20 cellular contexts compared by ENCODE assay signal in the genomic region with DNA sequence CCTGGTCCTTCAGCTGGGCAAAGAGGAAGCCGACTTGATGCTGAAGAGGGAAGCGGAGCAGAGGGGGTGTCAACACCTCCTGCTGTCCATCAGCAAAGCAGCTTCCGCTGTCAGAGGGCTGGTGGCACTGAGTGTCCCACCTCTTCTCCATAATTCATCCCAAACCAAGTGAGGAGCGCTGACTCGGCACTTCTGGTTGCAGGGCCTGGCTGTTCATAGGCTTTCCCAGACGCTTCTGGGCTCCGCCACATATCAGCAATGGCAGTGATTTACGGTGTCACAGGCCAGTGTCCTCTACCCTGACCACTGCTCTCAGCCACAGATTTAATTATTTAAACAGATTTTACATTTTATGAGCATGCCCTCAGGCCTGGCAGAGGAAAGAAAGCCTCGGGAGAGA.
"Had no signal": no experiment of that assay in that cellular context is flagged by ENCODE, and none has a peak within 500 bp of the region (broad histone marks: within the 10 kb centered on the region; RNA-seq: fewer than 3 reads in every experiment).

No MANE protein-coding gene starts in this region.

- H3K27ac ChIP-seq: ascending aorta, body of pancreas had no signal

- H3K36me3 ChIP-seq: ascending aorta had no signal

- H3K27ac Mint-ChIP-seq: activated CD8-positive, alpha-beta T cell treated with anti-CD3 and anti-CD28 coated beads, Interleukin-2, amount 10 ng/mL, durations not matched to agents 7 days and 5 days; T-helper 2 cell treated with Interferon-gamma antibody and Interleukin-4, amounts not matched to agents 5 μg/mL and 100 μg/mL, for 36 hours had no signal

- DNase-seq: activated CD4-positive, alpha-beta T cell treated with anti-CD3 and anti-CD28 coated beads for 48 hours; activated CD4-positive, alpha-beta T cell treated with anti-CD3 and anti-CD28 coated beads, Interleukin-2, amount 50 U/mL, for 4 hours; activated CD8-positive, alpha-beta memory T cell treated with anti-CD3 and anti-CD28 coated beads, Interleukin-2, amount 50 U/mL, for 48 hours; activated CD8-positive, alpha-beta T cell treated with anti-CD3 and anti-CD28 coated beads, Interleukin-2, amount 10 ng/mL, durations not matched to agents 7 days and 5 days; activated naive CD4-positive, alpha-beta T cell treated with anti-CD3 and anti-CD28 coated beads, Interleukin-2, amount 50 U/mL, for 16 hours; activated T-cell treated with anti-CD3 and anti-CD28 coated beads, Interleukin-2, amount 50 U/mL, for 1 hour; body of pancreas; Karpas-422; MM.1S; NCI-H1105 treated with DMSO at 0.1 percent for 48 hours; NCI-H1436 treated with DMSO at 0.1 percent for 48 hours; NCI-H187; NCI-H2081; NCI-H446; NCI-H524; PC-3; SHP77 treated with DMSO at 0.1 percent for 48 hours had no signal

- H3K4me1 Mint-ChIP-seq: central memory CD8-positive, alpha-beta T cell had no signal

- H3K4me1 ChIP-seq: ascending aorta, body of pancreas had no signal

- H3K9me3 Mint-ChIP-seq: T-helper 2 cell treated with Interferon-gamma antibody and Interleukin-4, amounts not matched to agents 5 μg/mL and 100 μg/mL, for 36 hours had no signal

- H3K4me3 Mint-ChIP-seq: activated CD8-positive, alpha-beta T cell treated with anti-CD3 and anti-CD28 coated beads, Interleukin-2, amount 10 ng/mL, durations not matched to agents 7 days and 5 days; central memory CD8-positive, alpha-beta T cell; T-helper 2 cell treated with Interferon-gamma antibody and Interleukin-4, amounts not matched to agents 5 μg/mL and 100 μg/mL, for 36 hours had no signal

- H3K4me3 ChIP-seq: ascending aorta, body of pancreas had no signal

- H3K27me3 ChIP-seq: ascending aorta, body of pancreas had no signal

- H3K27me3 Mint-ChIP-seq: central memory CD8-positive, alpha-beta T cell had no signal

- H3K9me3 ChIP-seq: ascending aorta, body of pancreas had no signal
